ENCODE assay signal across 9 cellular contexts in the genomic region with DNA sequence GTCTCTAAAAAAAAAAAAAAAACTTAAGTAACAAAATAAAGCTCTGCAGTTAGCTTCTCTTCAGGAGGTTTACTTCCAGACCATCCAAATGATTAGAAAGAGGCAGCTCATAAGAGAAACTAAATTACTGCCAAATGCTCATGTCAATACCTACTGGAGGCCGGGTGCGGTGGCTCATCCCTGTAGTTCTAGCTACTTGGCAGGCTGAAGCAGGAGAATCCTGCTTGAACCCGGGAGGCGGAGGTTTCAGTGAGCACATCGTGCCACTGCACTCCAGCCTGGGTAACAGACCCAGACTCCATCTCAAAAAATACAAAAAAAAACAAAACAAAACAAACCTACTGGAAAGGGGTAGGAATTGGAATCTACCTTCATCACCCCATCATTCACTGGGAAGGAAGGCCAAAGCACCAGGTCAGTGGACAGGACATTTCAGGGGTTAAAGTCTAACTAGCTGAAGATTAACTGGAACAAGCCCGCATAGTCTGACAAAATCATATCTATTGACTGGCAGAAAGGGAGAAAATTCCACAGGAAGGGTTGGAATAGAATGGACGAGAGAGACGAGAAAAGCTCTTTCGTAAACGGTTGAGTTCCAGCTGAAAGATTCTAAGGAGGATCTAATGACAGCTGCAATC. TPM values are rescaled to one million over a fixed set of nuclear protein-coding genes. Genes with fewer than 3 reads are reported as not detected.
A peak's percentile ranks its signal among the peaks of the same experiment; 100 is the strongest.
DNase-seq lines count a peak whose midpoint lies in the region; ATAC-seq, FAIRE-seq and TF ChIP-seq lines count a peak whose summit lies in the region.
"Had no signal": no experiment of that assay in that cellular context is flagged by ENCODE, and none has a peak within 500 bp of the region (broad histone marks: within the 10 kb centered on the region; RNA-seq: fewer than 3 reads in every experiment).

No MANE protein-coding gene starts in this region.

- TF ChIP-seq CTCF in Caco-2 (IDR thresholded peaks at IDR 0.05; ENCODE audit: insufficient read depth in 1 of 2, low read depth in 1 of 2, low read length in 1 of 2, severe bottlenecking in 1 of 2, unreplicated experiment in 1 of 2): no peak
- TF ChIP-seq CTCF in PC-3 (conservative IDR thresholded peaks at IDR 0.05; ENCODE audit: low read depth, low read length): no peak
- TF ChIP-seq CTCF in endothelial cell of umbilical vein (IDR thresholded peaks at IDR 0.05; ENCODE audit: extremely low read depth in 1 of 2, insufficient read depth in 1 of 2, low read depth in 1 of 2, low read length in 2 of 2): no peak

- H3K9me3 ChIP-seq in Caco-2 (peaks cover 13% of the 10 kb centered on the region), PC-3 (ENCODE audit: low read length) (no peaks in the 10 kb centered on the region), endothelial cell of umbilical vein (replicated peaks; ENCODE audit: control insufficient read depth, insufficient read depth, low read length) (no peaks in the 10 kb centered on the region), neuronal stem cell (replicated peaks in 1 of 2; ENCODE audit: control insufficient read depth in 2 of 2, insufficient read depth in 1 of 2, low read depth in 1 of 2, low read length in 2 of 2) (peaks cover 2 to 29% of the 10 kb centered on the region in 2 donors)

- POLR2A ChIA-PET in Caco-2 (lab: Charles Lee) (no interaction called here), PC-3 (lab: Charles Lee; ENCODE audit: unreplicated experiment) (no interaction called here), endothelial cell of umbilical vein (lab: Charles Lee) (no interaction called here)

- H3K14ac ChIP-seq in neuronal stem cell (ENCODE audit: low read length): no peak overlapping the region

- H3K36me3 ChIP-seq in Caco-2 (ENCODE audit: control insufficient read depth, insufficient read depth, low read length) (no peaks in the 10 kb centered on the region), PC-3 (ENCODE audit: low read depth, low read length) (no peaks in the 10 kb centered on the region), endothelial cell of umbilical vein (ENCODE audit: control insufficient read depth in 2 of 2, extremely low read depth in 1 of 2, insufficient read depth in 2 of 2, low read length in 2 of 2) (no peaks in the 10 kb centered on the region), neuronal stem cell (replicated peaks in 1 of 2; ENCODE audit: control insufficient read depth in 2 of 2, insufficient read depth in 2 of 2, low read length in 2 of 2) (no peaks in the 10 kb centered on the region)

- H2BK12ac ChIP-seq in neuronal stem cell (ENCODE audit: low read length): no peak overlapping the region

- intact Hi-C loops in Caco-2 (cut with micrococcal nuclease; ENCODE audit: unreplicated experiment): loop anchor here (1.0 kb wide), 1 partner anchor 196 kb away; a partner anchor contains a TSS
- intact Hi-C loops in PC-3 (cut with micrococcal nuclease): no loop called here
- intact Hi-C loops in endothelial cell of umbilical vein (cut with micrococcal nuclease): loop anchor here (1.0 kb wide), 2 partner anchors 46 to 116 kb away; no protein-coding TSS in a partner anchor

- no peaks in the 10 kb centered on the region for H3K9me1 ChIP-seq in endothelial cell of umbilical vein (replicated peaks; ENCODE audit: control insufficient read depth, extremely low read depth, insufficient read depth, low read length)

- ATAC-seq in PC-3: no peak

- no peaks in the 10 kb centered on the region for H3K9me2 ChIP-seq in PC-3 (replicated peaks; ENCODE audit: low read length)

- no peak for FAIRE-seq in endothelial cell of umbilical vein (lab: Jason Lieb, UNC)
- FAIRE-seq: GM18507 had no signal

- H3K27ac ChIP-seq in PC-3 (ENCODE audit: low read length) (no peak overlapping the region), endothelial cell of umbilical vein (ENCODE audit: insufficient read depth, low read depth, low read length) (no peak overlapping the region), neuronal stem cell (replicated peaks; ENCODE audit: low read length) (no peak overlapping the region)

- no peak overlapping the region for H3K18ac ChIP-seq in neuronal stem cell (ENCODE audit: low read length)

- peak overlapping the region; percentile 97; the same call in 1 of the 2 replicates for H2AFZ ChIP-seq in PC-3 (ENCODE audit: low read length)
- H2AFZ ChIP-seq in endothelial cell of umbilical vein (ENCODE audit: low read depth, low read length): peak overlapping the region; percentile 97
- peak overlapping the region; percentile 98 for H2AFZ ChIP-seq in neuronal stem cell (ENCODE audit: low read length)

- no peak overlapping the region for H2BK5ac ChIP-seq in neuronal stem cell (ENCODE audit: low read length)

- peak overlapping the region; percentile 93 for H3K27ac Mint-ChIP-seq in Caco-2 (ENCODE audit: unreplicated experiment)

- peaks cover 6% of the 10 kb centered on the region for H3K9me3 Mint-ChIP-seq in Caco-2 (ENCODE audit: unreplicated experiment)

- no peak overlapping the region for H4K91ac ChIP-seq in neuronal stem cell (ENCODE audit: low read depth, low read length, poor library complexity)

- H2AK5ac ChIP-seq in neuronal stem cell (ENCODE audit: low read depth, low read length): no peak overlapping the region

- H3K4me1 Mint-ChIP-seq in Caco-2 (ENCODE audit: low read depth, unreplicated experiment): peaks cover 8% of the 10 kb centered on the region

- H3K4me1 ChIP-seq in Caco-2 (peaks cover 5% of the 10 kb centered on the region), PC-3 (ENCODE audit: insufficient read depth, low read length) (peaks cover 7% of the 10 kb centered on the region; the same call in 1 of the 2 replicates), endothelial cell of umbilical vein (ENCODE audit: control insufficient read depth, extremely low read depth, insufficient read depth, low read length) (peaks cover 7% of the 10 kb centered on the region), neuronal stem cell (ENCODE audit: control insufficient read depth in 2 of 2, insufficient read depth in 1 of 2, low read depth in 1 of 2, low read length in 2 of 2) (peaks cover 4% of the 10 kb centered on the region in 2 donors)

- CTCF ChIA-PET in Caco-2 (lab: Charles Lee): no interaction called here
- CTCF ChIA-PET in PC-3 (lab: Charles Lee): no interaction called here
- CTCF ChIA-PET in endothelial cell of umbilical vein (lab: Charles Lee): interaction anchor here (0.9 to 1.3 kb wide), 4 partner anchors 11 to 1174 kb away, joined by 3 to 6 read pairs (median 3); a partner anchor contains a TSS

- no TSS peak for BruUV-seq in Caco-2 (replicated peaks; lab: Mats Ljungman, UMichigan)
- no TSS peak for BruUV-seq in PC-3 (replicated peaks; lab: Mats Ljungman, UMichigan)
- BruUV-seq in endothelial cell of umbilical vein (replicated peaks; lab: Mats Ljungman, UMichigan): no TSS peak

- H3K79me2 ChIP-seq in PC-3 (ENCODE audit: low read length) (no peaks in the 10 kb centered on the region), endothelial cell of umbilical vein (ENCODE audit: control insufficient read depth, insufficient read depth, low read length) (no peaks in the 10 kb centered on the region)

- peaks cover 12% of the 10 kb centered on the region for H3K36me3 Mint-ChIP-seq in Caco-2 (ENCODE audit: insufficient read depth, unreplicated experiment)

- no peaks in the 10 kb centered on the region for H3K79me1 ChIP-seq in neuronal stem cell (ENCODE audit: low read depth, low read length)

- H3K4me3 ChIP-seq in Caco-2 (ENCODE audit: low read depth, low read length) (peak overlapping the region; percentile 94), PC-3 (ENCODE audit: low read length) (peak overlapping the region; percentile 85), endothelial cell of umbilical vein (replicated peaks in 1 of 3; ENCODE audit: insufficient read depth in 1 of 3, low read depth in 1 of 3, low read length in 3 of 3) (peak overlapping the region in 1 of 3 experiments; percentile 78), neuronal stem cell (ENCODE audit: low read length in 2 of 2) (peak overlapping the region in 1 of 2 donors; percentile 94)

- no peaks in the 10 kb centered on the region for H3K27me3 Mint-ChIP-seq in Caco-2 (ENCODE audit: insufficient read depth, unreplicated experiment)

- H3K4me2 ChIP-seq in PC-3 (ENCODE audit: low read length): peak overlapping the region; percentile 89
- H3K4me2 ChIP-seq in endothelial cell of umbilical vein (ENCODE audit: insufficient read depth, low read length): peak overlapping the region; percentile 92
- H3K4me2 ChIP-seq in neuronal stem cell (ENCODE audit: insufficient read depth, low read length, poor library complexity, severe bottlenecking): peak overlapping the region; percentile 22

- WGBS in neuronal stem cell (ENCODE audit: extremely low coverage in 2 of 2, insufficient read length in 2 of 2, insufficient replicate concordance in 1 of 2), 2 donors: no CpG with 5 or more reads among the region's 10 CpGs

- DNase-seq in Caco-2 (peak in 1 of 2 experiments; percentile 7), PC-3 (no peak), endothelial cell of umbilical vein (ENCODE audit: low read depth, low spot score) (no peak), neuronal stem cell (ENCODE audit: low spot score) (no peak), UCSD-AML1 (lab: John Stamatoyannopoulos, UW; ENCODE audit: unreplicated experiment) (no peak), NCI-H526 (lab: John Stamatoyannopoulos, UW) (no peak), NCI-H187 treated with DMSO at 0.1 percent for 48 hours (lab: John Stamatoyannopoulos, UW) (no peak), middle frontal gyrus (ENCODE audit: extremely low spot score, low spot score) (no peak)

- H2BK15ac ChIP-seq in neuronal stem cell (ENCODE audit: low read length): no peak overlapping the region

- H3K4me3 Mint-ChIP-seq in Caco-2 (ENCODE audit: unreplicated experiment): peak overlapping the region; percentile 94

- no peaks in the 10 kb centered on the region for H3K27me3 ChIP-seq in Caco-2 (replicated peaks; ENCODE audit: control insufficient read depth, insufficient read depth, low read length)
- H3K27me3 ChIP-seq in PC-3 (ENCODE audit: low read length): no peaks in the 10 kb centered on the region
- H3K27me3 ChIP-seq in endothelial cell of umbilical vein (ENCODE audit: control insufficient read depth in 2 of 2, insufficient read depth in 2 of 2, low read length in 2 of 2): no peaks in the 10 kb centered on the region
- no peaks in the 10 kb centered on the region for H3K27me3 ChIP-seq in neuronal stem cell (ENCODE audit: control insufficient read depth in 3 of 3, insufficient read depth in 3 of 3, low read depth in 1 of 3, low read length in 3 of 3)

- H2BK120ac ChIP-seq in neuronal stem cell (ENCODE audit: low read depth, low read length): no peak overlapping the region

- H3K23ac ChIP-seq in neuronal stem cell (ENCODE audit: low read depth, low read length, poor library complexity): no peak overlapping the region

- no peak for TF ChIP-seq POLR2A in endothelial cell of umbilical vein (IDR thresholded peaks at IDR 0.05; ENCODE audit: low read depth, low read length)

- no peak overlapping the region for H3K4ac ChIP-seq in neuronal stem cell (ENCODE audit: low read length)

- dilution Hi-C loops in endothelial cell of umbilical vein (cut with MboI; ENCODE audit: extremely low pct_ligation_motif_present, low sequenced_read_pairs): no loop called here

- no peaks in the 10 kb centered on the region for H3F3A ChIP-seq in PC-3 (ENCODE audit: low read length, unreplicated experiment)

- H4K20me1 ChIP-seq in PC-3 (ENCODE audit: low read length) (no peaks in the 10 kb centered on the region), endothelial cell of umbilical vein (replicated peaks; ENCODE audit: control insufficient read depth, extremely low read depth, insufficient read depth, low read length) (no peaks in the 10 kb centered on the region)

- H4K8ac ChIP-seq in neuronal stem cell (ENCODE audit: low read depth, low read length): no peak overlapping the region

- H3K9ac ChIP-seq in PC-3 (ENCODE audit: low read length): no peak overlapping the region
- no peak overlapping the region for H3K9ac ChIP-seq in endothelial cell of umbilical vein (replicated peaks; ENCODE audit: extremely low read depth, insufficient read depth, low read length)
- H3K9ac ChIP-seq in neuronal stem cell (ENCODE audit: low read depth, low read length, poor library complexity): no peak overlapping the region

RNA-seq across cellular contexts. Expression of a gene that starts 1.3 kb away (rescaled TPM):
- 3.5 and 4.0 TPM in 2 replicates for total RNA-seq in Caco-2 (2022)
- 0.40 and 0.73 TPM in 2 replicates for total RNA-seq in PC-3 (2014; rRNA removed)
- 2.6 and 3.1 TPM in 2 replicates for total RNA-seq in endothelial cell of umbilical vein
- polyA plus RNA-seq in endothelial cell of umbilical vein: 0.33 and 0.59 TPM in 2 replicates
- 0.48 and 0.62 TPM in 2 replicates for polyA plus RNA-seq in endothelial cell of umbilical vein (2011; cell fraction: cytosol; rRNA removed)
- polyA plus RNA-seq in endothelial cell of umbilical vein (2011; cell fraction: nucleus; rRNA removed): 2.8 and 3.5 TPM in 2 replicates
- 1.3 TPM in 2 replicates for polyA plus RNA-seq in endothelial cell of umbilical vein (2012)
- 2.0 TPM in 2 replicates for polyA minus RNA-seq in endothelial cell of umbilical vein
- polyA minus RNA-seq in endothelial cell of umbilical vein (2011; cell fraction: cytosol; rRNA and poly(A)+ RNA removed): 0.82 TPM
- 3.0 TPM in 2 replicates for polyA minus RNA-seq in endothelial cell of umbilical vein (2011; cell fraction: nucleus; rRNA and poly(A)+ RNA removed)
- 7.6 TPM for polyA plus RNA-seq in neuronal stem cell (2013, experiment 1 of 2)
- polyA plus RNA-seq in neuronal stem cell (2013, experiment 2 of 2): 8.9 TPM

RNA-seq across cellular contexts. Expression of a gene that starts 40.8 kb away (rescaled TPM):
- total RNA-seq in Caco-2 (2022) (3.6 and 3.7 TPM in 2 replicates), PC-3 (2014; rRNA removed) (0.35 and 0.36 TPM in 2 replicates), endothelial cell of umbilical vein (3.7 and 3.9 TPM in 2 replicates)
- 1.4 and 1.8 TPM in 2 replicates for polyA plus RNA-seq in endothelial cell of umbilical vein
- polyA plus RNA-seq in endothelial cell of umbilical vein (2011; cell fraction: cytosol; rRNA removed): 1.9 and 2.0 TPM in 2 replicates
- 2.7 and 2.8 TPM in 2 replicates for polyA plus RNA-seq in endothelial cell of umbilical vein (2011; cell fraction: nucleus; rRNA removed)
- 2.2 and 2.8 TPM in 2 replicates for polyA plus RNA-seq in endothelial cell of umbilical vein (2012)
- 3.8 and 5.3 TPM in 2 replicates for polyA minus RNA-seq in endothelial cell of umbilical vein
- polyA minus RNA-seq in endothelial cell of umbilical vein (2011; cell fraction: cytosol; rRNA and poly(A)+ RNA removed): 3.3 TPM
- polyA minus RNA-seq in endothelial cell of umbilical vein (2011; cell fraction: nucleus; rRNA and poly(A)+ RNA removed): 3.8 and 5.0 TPM in 2 replicates
- 12.2 TPM for polyA plus RNA-seq in neuronal stem cell (2013, experiment 1 of 2)
- polyA plus RNA-seq in neuronal stem cell (2013, experiment 2 of 2): 12.2 TPM

Comparison
In these comparisons a context has a peak if more than half of its experiments do, and no peak if none do; other contexts are left out.
1. H3K4me2 ChIP-seq: peak in every context shown above with its lines; median percentile 92 in endothelial cell of umbilical vein; 89 in PC-3; 22 in neuronal stem cell.